Comparison of ENCODE assay signal across 21 cellular contexts in the genomic region with DNA sequence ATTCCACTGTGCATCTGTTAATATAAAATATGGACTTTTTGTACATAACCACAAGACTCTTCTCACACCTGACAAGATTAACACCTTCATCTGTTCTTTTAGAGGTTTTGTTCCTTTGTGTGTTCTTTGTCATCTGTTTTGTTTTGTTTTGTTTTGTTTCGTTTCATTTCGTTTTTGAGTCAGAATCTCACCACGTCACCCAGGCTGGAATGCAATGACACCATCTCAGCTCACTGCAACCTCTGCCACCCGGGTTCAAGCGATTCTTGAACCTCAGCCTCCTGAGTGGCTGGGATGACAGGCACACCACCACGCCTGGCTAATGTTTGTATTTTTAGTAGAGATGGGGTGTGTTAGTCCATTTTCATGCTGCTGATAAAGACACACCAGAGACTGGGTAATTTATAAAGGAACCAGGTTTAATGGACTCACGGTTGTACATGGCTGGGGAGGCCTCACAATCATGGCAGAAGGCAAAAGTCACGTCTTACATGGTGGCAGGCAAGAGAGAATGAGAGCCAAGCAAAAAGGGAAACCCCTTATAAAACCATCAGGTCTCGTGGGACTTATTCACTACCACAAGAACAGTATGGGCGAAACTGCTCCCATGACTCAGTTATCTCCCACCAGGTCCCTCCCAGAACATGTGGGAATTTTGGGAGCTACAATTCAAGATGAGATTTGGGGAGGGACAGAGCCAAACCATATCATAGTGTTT. TPM values are rescaled to one million over a fixed set of nuclear protein-coding genes. Genes with fewer than 3 reads are reported as not detected.
DNase-seq lines count a peak whose midpoint lies in the region; ATAC-seq, FAIRE-seq and TF ChIP-seq lines count a peak whose summit lies in the region.
"Had no signal": no experiment of that assay in that cellular context is flagged by ENCODE, and none has a peak within 500 bp of the region (broad histone marks: within the 10 kb centered on the region; RNA-seq: fewer than 3 reads in every experiment).

No MANE protein-coding gene starts in this region.

- no peak overlapping the region for H2AFZ ChIP-seq in endothelial cell of umbilical vein (ENCODE audit: low read depth, low read length)

- H3K27me3 Mint-ChIP-seq in activated T-cell treated with anti-CD3 and anti-CD28 coated beads, Interleukin-2, amount 50 U/mL, for 72 hours (ENCODE audit: low read depth) = no peaks in the 10 kb centered on the region
- H3K27me3 Mint-ChIP-seq in T-helper 17 cell (no peaks in the 10 kb centered on the region), nephron progenitor cell (ENCODE audit: low read depth, poor library complexity) (peaks cover 2% of the 10 kb centered on the region)

- H3K4me1 Mint-ChIP-seq in activated T-cell treated with anti-CD3 and anti-CD28 coated beads, Interleukin-2, amount 50 U/mL, for 72 hours (ENCODE audit: low read depth) = peaks cover 34% of the 10 kb centered on the region
- H3K4me1 Mint-ChIP-seq in T-helper 17 cell (peaks cover 19% of the 10 kb centered on the region), nephron progenitor cell (peaks cover 19% of the 10 kb centered on the region)

- ATAC-seq in activated T-cell treated with anti-CD3 and anti-CD28 coated beads, Interleukin-2, amount 50 U/mL, for 72 hours (replicated peaks in 1 of 2) = peak; percentile 60 to 83
- ATAC-seq in T-helper 17 cell (no peak), HG02610 (IDR thresholded peaks at IDR 0.05; ENCODE audit: unreplicated experiment) (no peak)

- peaks cover 71% of the 10 kb centered on the region for H3K79me2 ChIP-seq in endothelial cell of umbilical vein (ENCODE audit: control insufficient read depth, insufficient read depth, low read length)

- BruUV-seq in endothelial cell of umbilical vein (replicated peaks; lab: Mats Ljungman, UMichigan) = no TSS peak

- peak; percentile 27 to 50 for DNase-seq in activated T-cell treated with anti-CD3 and anti-CD28 coated beads, Interleukin-2, amount 50 U/mL, for 72 hours
- DNase-seq in activated T-cell treated with anti-CD3 and anti-CD28 coated beads, Interleukin-2, amount 50 U/mL, for 1 hour = no peak
- DNase-seq in T-helper 17 cell (no peak), endothelial cell of umbilical vein (ENCODE audit: low read depth, low spot score) (no peak), nephron progenitor cell (no peak), SKM-1 treated with dmso at 0.1 percent for 144 hours (lab: John Stamatoyannopoulos, UW; ENCODE audit: unreplicated experiment) (no peak), UCSD-AML1 (lab: John Stamatoyannopoulos, UW; ENCODE audit: unreplicated experiment) (no peak)
- DNase-seq: COR-L47; GDM1; NCI-H1694 treated with DMSO at 0.1 percent for 48 hours; NCI-H446; SHP77 treated with DMSO at 0.1 percent for 48 hours; stimulated activated CD4-positive, alpha-beta T cell treated with anti-CD3 and anti-CD28 coated beads, Interleukin-12 subunit alpha, Interleukin-12 subunit beta, amount 100 ng/mL, for 4 hours; T-helper 9 cell; uterus had no signal

- no peak for TF ChIP-seq CTCF in endothelial cell of umbilical vein (IDR thresholded peaks at IDR 0.05; ENCODE audit: extremely low read depth in 1 of 2, insufficient read depth in 1 of 2, low read depth in 1 of 2, low read length in 2 of 2)
- no peak for TF ChIP-seq CTCF in nephron progenitor cell (IDR thresholded peaks at IDR 0.05)

- POLR2A ChIA-PET in endothelial cell of umbilical vein (lab: Charles Lee) = no interaction called here

- H3K9ac ChIP-seq in endothelial cell of umbilical vein (replicated peaks; ENCODE audit: extremely low read depth, insufficient read depth, low read length) = no peak overlapping the region

- no peak overlapping the region for H3K4me2 ChIP-seq in endothelial cell of umbilical vein (ENCODE audit: insufficient read depth, low read length)

- H3K4me1 ChIP-seq in endothelial cell of umbilical vein (ENCODE audit: control insufficient read depth, extremely low read depth, insufficient read depth, low read length) = no peaks in the 10 kb centered on the region
- H3K4me1 ChIP-seq: pancreas, uterus had no signal

- intact Hi-C loops in endothelial cell of umbilical vein (cut with micrococcal nuclease) = no loop called here

- H3K27ac Mint-ChIP-seq in activated T-cell treated with anti-CD3 and anti-CD28 coated beads, Interleukin-2, amount 50 U/mL, for 72 hours = peak overlapping the region; percentile 64
- peak overlapping the region; percentile 29 for H3K27ac Mint-ChIP-seq in T-helper 17 cell
- H3K27ac Mint-ChIP-seq in nephron progenitor cell = peak overlapping the region; percentile 75

- no peak overlapping the region for H3K4me3 ChIP-seq in endothelial cell of umbilical vein (replicated peaks in 1 of 3; ENCODE audit: insufficient read depth in 1 of 3, low read depth in 1 of 3, low read length in 3 of 3)
- H3K4me3 ChIP-seq: pancreas, uterus had no signal

- peaks cover 4 to 6% of the 10 kb centered on the region in 2 donors for H3K36me3 Mint-ChIP-seq in activated T-cell treated with anti-CD3 and anti-CD28 coated beads, Interleukin-2, amount 50 U/mL, for 72 hours (ENCODE audit: insufficient read depth in 2 of 2)
- H3K36me3 Mint-ChIP-seq in T-helper 17 cell (ENCODE audit: low read depth) (no peaks in the 10 kb centered on the region), nephron progenitor cell (ENCODE audit: low read depth) (peaks cover 14% of the 10 kb centered on the region)

- no peaks in the 10 kb centered on the region for H3K9me3 Mint-ChIP-seq in activated T-cell treated with anti-CD3 and anti-CD28 coated beads, Interleukin-2, amount 50 U/mL, for 72 hours
- H3K9me3 Mint-ChIP-seq in nephron progenitor cell = no peaks in the 10 kb centered on the region

- CTCF ChIA-PET in endothelial cell of umbilical vein (lab: Charles Lee) = no interaction called here

- no peaks in the 10 kb centered on the region for H3K27me3 ChIP-seq in endothelial cell of umbilical vein (ENCODE audit: control insufficient read depth in 2 of 2, insufficient read depth in 2 of 2, low read length in 2 of 2)
- H3K27me3 ChIP-seq: pancreas, uterus had no signal

- H4K20me1 ChIP-seq in endothelial cell of umbilical vein (replicated peaks; ENCODE audit: control insufficient read depth, extremely low read depth, insufficient read depth, low read length) = no peaks in the 10 kb centered on the region

- H3K4me3 Mint-ChIP-seq in activated T-cell treated with anti-CD3 and anti-CD28 coated beads, Interleukin-2, amount 50 U/mL, for 72 hours = peak overlapping the region in 1 of 2 donors; percentile 75
- H3K4me3 Mint-ChIP-seq in T-helper 17 cell = no peak overlapping the region
- H3K4me3 Mint-ChIP-seq in nephron progenitor cell = no peak overlapping the region

- no peak overlapping the region for H3K27ac ChIP-seq in endothelial cell of umbilical vein (ENCODE audit: insufficient read depth, low read depth, low read length)
- H3K27ac ChIP-seq: pancreas, uterus had no signal

- no peaks in the 10 kb centered on the region for H3K9me3 ChIP-seq in T-helper 17 cell (ENCODE audit: control insufficient read depth, low read length, poor library complexity, severe bottlenecking)
- no peaks in the 10 kb centered on the region for H3K9me3 ChIP-seq in endothelial cell of umbilical vein (replicated peaks; ENCODE audit: control insufficient read depth, insufficient read depth, low read length)
- H3K9me3 ChIP-seq: pancreas, uterus had no signal

- no peak for TF ChIP-seq POLR2A in endothelial cell of umbilical vein (IDR thresholded peaks at IDR 0.05; ENCODE audit: low read depth, low read length)

- peak; percentile 43 for FAIRE-seq in endothelial cell of umbilical vein (lab: Jason Lieb, UNC)
- FAIRE-seq: H1, pancreas had no signal

- dilution Hi-C loops in endothelial cell of umbilical vein (cut with MboI; ENCODE audit: extremely low pct_ligation_motif_present, low sequenced_read_pairs) = no loop called here

- H3K36me3 ChIP-seq in endothelial cell of umbilical vein (ENCODE audit: control insufficient read depth in 2 of 2, extremely low read depth in 1 of 2, insufficient read depth in 2 of 2, low read length in 2 of 2) = peaks cover 0 to 5% of the 10 kb centered on the region in 2 experiments
- H3K36me3 ChIP-seq: pancreas, uterus had no signal

- no peaks in the 10 kb centered on the region for H3K9me1 ChIP-seq in endothelial cell of umbilical vein (replicated peaks; ENCODE audit: control insufficient read depth, extremely low read depth, insufficient read depth, low read length)

RNA-seq across cellular contexts. Expression of a gene that starts 22.3 kb away (rescaled TPM):
- not detected for total RNA-seq in activated T-cell treated with anti-CD3 and anti-CD28 coated beads, Interleukin-2, amount 50 U/mL, for 72 hours
- total RNA-seq in T-helper 17 cell = not detected
- not detected in 2 replicates for total RNA-seq in endothelial cell of umbilical vein
- not detected in 2 replicates for polyA plus RNA-seq in endothelial cell of umbilical vein
- polyA plus RNA-seq in endothelial cell of umbilical vein (2011; cell fraction: cytosol; rRNA removed) = not detected in 2 replicates
- not detected in 2 replicates for polyA plus RNA-seq in endothelial cell of umbilical vein (2011; cell fraction: nucleus; rRNA removed)
- not detected in 2 replicates for polyA plus RNA-seq in endothelial cell of umbilical vein (2012)
- polyA minus RNA-seq in endothelial cell of umbilical vein = not detected in 2 replicates
- polyA minus RNA-seq in endothelial cell of umbilical vein (2011; cell fraction: cytosol; rRNA and poly(A)+ RNA removed) = not detected
- polyA minus RNA-seq in endothelial cell of umbilical vein (2011; cell fraction: nucleus; rRNA and poly(A)+ RNA removed) = not detected in 2 replicates
- total RNA-seq: H1, HT-29, kidney epithelial cell, mononuclear cell, pancreas, uterus had no signal
- polyA plus RNA-seq: H1, pancreas had no signal

RNA-seq across cellular contexts. Expression of a gene that starts 27.8 kb away (rescaled TPM):
- 10 to 100 TPM; 16.8 to 18.2 TPM for total RNA-seq in activated T-cell treated with anti-CD3 and anti-CD28 coated beads, Interleukin-2, amount 50 U/mL, for 72 hours
- total RNA-seq in T-helper 17 cell (10 to 100 TPM; 10.7 to 19.0 TPM), endothelial cell of umbilical vein (16.5 and 17.2 TPM in 2 replicates)
- 3.5 and 5.8 TPM in 2 replicates for polyA plus RNA-seq in endothelial cell of umbilical vein
- polyA plus RNA-seq in endothelial cell of umbilical vein (2011; cell fraction: cytosol; rRNA removed) = 9.7 and 13.1 TPM in 2 replicates
- 17.8 and 20.0 TPM in 2 replicates for polyA plus RNA-seq in endothelial cell of umbilical vein (2011; cell fraction: nucleus; rRNA removed)
- 12.0 and 12.5 TPM in 2 replicates for polyA plus RNA-seq in endothelial cell of umbilical vein (2012)
- 11.2 and 12.8 TPM in 2 replicates for polyA minus RNA-seq in endothelial cell of umbilical vein
- 9.1 TPM for polyA minus RNA-seq in endothelial cell of umbilical vein (2011; cell fraction: cytosol; rRNA and poly(A)+ RNA removed)
- polyA minus RNA-seq in endothelial cell of umbilical vein (2011; cell fraction: nucleus; rRNA and poly(A)+ RNA removed) = 8.8 and 9.3 TPM in 2 replicates

RNA-seq across cellular contexts. Expression of a gene that starts 29.6 kb away (rescaled TPM):
- 10 to 100 TPM; 58.5 to 69.7 TPM for total RNA-seq in activated T-cell treated with anti-CD3 and anti-CD28 coated beads, Interleukin-2, amount 50 U/mL, for 72 hours
- total RNA-seq in T-helper 17 cell = 10 to 100 TPM; 34.8 to 44.5 TPM
- 42.9 and 45.7 TPM in 2 replicates for total RNA-seq in endothelial cell of umbilical vein
- 22.1 and 24.0 TPM in 2 replicates for polyA plus RNA-seq in endothelial cell of umbilical vein
- polyA plus RNA-seq in endothelial cell of umbilical vein (2011; cell fraction: cytosol; rRNA removed) = 19.8 and 20.2 TPM in 2 replicates
- polyA plus RNA-seq in endothelial cell of umbilical vein (2011; cell fraction: nucleus; rRNA removed) = 20.0 and 25.7 TPM in 2 replicates
- polyA plus RNA-seq in endothelial cell of umbilical vein (2012) = 37.4 and 40.4 TPM in 2 replicates
- 18.3 and 23.2 TPM in 2 replicates for polyA minus RNA-seq in endothelial cell of umbilical vein
- polyA minus RNA-seq in endothelial cell of umbilical vein (2011; cell fraction: cytosol; rRNA and poly(A)+ RNA removed) = 13.6 TPM
- polyA minus RNA-seq in endothelial cell of umbilical vein (2011; cell fraction: nucleus; rRNA and poly(A)+ RNA removed) = 17.6 and 18.2 TPM in 2 replicates

RNA-seq across cellular contexts. Expression of a gene that starts 29.7 kb away (rescaled TPM):
- 1 to 10 TPM; 3.8 to 4.5 TPM for total RNA-seq in activated T-cell treated with anti-CD3 and anti-CD28 coated beads, Interleukin-2, amount 50 U/mL, for 72 hours
- total RNA-seq in T-helper 17 cell (1 to 10 TPM; 3.0 to 3.2 TPM), endothelial cell of umbilical vein (1.4 and 1.9 TPM in 2 replicates)
- 0.72 and 0.75 TPM in 2 replicates for polyA plus RNA-seq in endothelial cell of umbilical vein
- 0.72 and 1.0 TPM in 2 replicates for polyA plus RNA-seq in endothelial cell of umbilical vein (2011; cell fraction: cytosol; rRNA removed)
- 1.4 and 1.7 TPM in 2 replicates for polyA plus RNA-seq in endothelial cell of umbilical vein (2011; cell fraction: nucleus; rRNA removed)
- 1.5 and 1.7 TPM in 2 replicates for polyA plus RNA-seq in endothelial cell of umbilical vein (2012)
- polyA minus RNA-seq in endothelial cell of umbilical vein = 1.7 and 2.0 TPM in 2 replicates
- polyA minus RNA-seq in endothelial cell of umbilical vein (2011; cell fraction: cytosol; rRNA and poly(A)+ RNA removed) = 0.82 TPM
- 2.0 and 2.2 TPM in 2 replicates for polyA minus RNA-seq in endothelial cell of umbilical vein (2011; cell fraction: nucleus; rRNA and poly(A)+ RNA removed)

Comparison
In these comparisons a context has a peak if more than half of its experiments do, and no peak if none do; other contexts are left out.
1. DNase-seq: peak in activated T-cell treated with anti-CD3 and anti-CD28 coated beads, Interleukin-2, amount 50 U/mL, for 72 hours (2 of 2); none in activated T-cell treated with anti-CD3 and anti-CD28 coated beads, Interleukin-2, amount 50 U/mL, for 1 hour (single experiment), T-helper 17 cell (0 of 3), endothelial cell of umbilical vein (single experiment), nephron progenitor cell (single experiment), SKM-1 treated with dmso at 0.1 percent for 144 hours (single experiment) and UCSD-AML1 (single experiment).
2. ATAC-seq: peak in activated T-cell treated with anti-CD3 and anti-CD28 coated beads, Interleukin-2, amount 50 U/mL, for 72 hours (2 of 2); none in T-helper 17 cell (single experiment) and HG02610 (single experiment).
3. Peak in every context shown above with its lines, with median percentiles within 50 percentile points of each other: H3K27ac Mint-ChIP-seq.